In the genomic region with DNA sequence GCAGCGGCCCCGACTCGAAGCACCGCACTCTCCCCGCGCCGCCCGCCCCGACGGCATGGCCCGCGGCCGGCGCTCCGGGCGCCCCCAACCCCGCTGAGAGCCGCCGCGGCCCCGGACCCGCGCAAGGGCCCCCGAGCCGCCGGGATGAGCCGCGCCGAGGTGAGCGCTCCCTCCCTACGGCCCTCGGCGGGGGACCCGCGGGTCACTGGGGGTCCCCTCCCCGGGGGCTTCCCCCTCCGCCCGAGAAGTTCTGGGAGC, we compare ENCODE assay signal across 8 cellular contexts. TPM values are rescaled to one million over a fixed set of nuclear protein-coding genes. Genes with fewer than 3 reads are reported as not detected.
DNase-seq lines count a peak whose midpoint lies in the region; ATAC-seq, FAIRE-seq and TF ChIP-seq lines count a peak whose summit lies in the region.

No MANE protein-coding gene starts in this region.

- H3K27me3 ChIP-seq in HUES6 (ENCODE audit: control insufficient read depth, insufficient read depth, low read length) (peaks cover 11% of the 10 kb centered on the region), neuron (ENCODE audit: insufficient read depth, low read length) (no peaks in the 10 kb centered on the region)

- H3K4me3 ChIP-seq in HUES6 (ENCODE audit: low read depth, low read length) (peak overlapping the region; percentile 82), coronary artery (peak overlapping the region; percentile 91), neuron (ENCODE audit: low read length) (peak overlapping the region; percentile 74)

- H3K9me3 ChIP-seq in HUES6 (ENCODE audit: control insufficient read depth, insufficient read depth, low read depth, low read length) (no peaks in the 10 kb centered on the region), neuron (ENCODE audit: low read length) (no peaks in the 10 kb centered on the region)

- H3K27ac ChIP-seq in HUES6 (ENCODE audit: low read depth, low read length): peak overlapping the region; percentile 48; the same call in 1 of the 2 replicates
- peak overlapping the region; percentile 98 for H3K27ac ChIP-seq in coronary artery

- peak overlapping the region; percentile 80 for H2AFZ ChIP-seq in neuron (ENCODE audit: low read depth, low read length)

- peak overlapping the region; percentile 83 for H3K9ac ChIP-seq in HUES6 (ENCODE audit: low read length)

- DNase-seq in coronary artery (ENCODE audit: low spot score) (no peak), GM12892 (ENCODE audit: insufficient read length) (no peak), OCI-M1 (lab: John Stamatoyannopoulos, UW) (no peak)
- no peak for DNase-seq in central memory CD4-positive, alpha-beta T cell

- FAIRE-seq in GM12892 (lab: Jason Lieb, UNC): no peak

- ATAC-seq in GM19035 (IDR thresholded peaks at IDR 0.05; ENCODE audit: unreplicated experiment) (peak; percentile 5), HG03571 (IDR thresholded peaks at IDR 0.05; ENCODE audit: unreplicated experiment) (no peak)

- H3K36me3 ChIP-seq in HUES6 (ENCODE audit: control insufficient read depth, insufficient read depth, low read length) (peaks cover 5% of the 10 kb centered on the region; the same call in 1 of the 2 replicates), neuron (ENCODE audit: insufficient read depth, low read length) (no peaks in the 10 kb centered on the region)

- TF ChIP-seq CTCF in coronary artery (IDR thresholded peaks at IDR 0.05): no peak

- peaks cover 19% of the 10 kb centered on the region; the same call in 1 of the 2 replicates for H3K4me1 ChIP-seq in HUES6 (ENCODE audit: control insufficient read depth, insufficient read depth, low read length)
- peaks cover 36% of the 10 kb centered on the region for H3K4me1 ChIP-seq in neuron (ENCODE audit: insufficient read depth, low read length)

- no peak; the same call in 1 of the 2 replicates for TF ChIP-seq POLR2A in GM12892 (IDR thresholded peaks at IDR 0.05; ENCODE audit: low read depth, low read length)

RNA-seq across cellular contexts. Expression of a gene that starts 0.8 kb away (rescaled TPM):
- 1.7 TPM for polyA plus RNA-seq in GM12892 (2012; ENCODE audit: missing spikeins)

RNA-seq across cellular contexts. Expression of a gene that starts 56.4 kb away (rescaled TPM):
- 12.3 TPM for polyA plus RNA-seq in GM12892 (2012; ENCODE audit: missing spikeins)
